In genomic region chr16:86872833-86873232, GRCh38 we compare ENCODE assay signal across 23 cellular contexts.
"Had no signal": no experiment of that assay in that cellular context is flagged by ENCODE, and none has a peak within 500 bp of the region (broad histone marks: within the 10 kb centered on the region; RNA-seq: fewer than 3 reads in every experiment).

No MANE protein-coding gene starts in this region.

- H3K9me3 Mint-ChIP-seq: activated B cell treated with CpG ODN at 0.5 μM for 24 hours; activated CD4-positive, alpha-beta memory T cell treated with anti-CD3 and anti-CD28 coated beads for 36 hours; activated CD4-positive, alpha-beta T cell treated with anti-CD3 and anti-CD28 coated beads, Interleukin-2, amount 10 ng/mL, durations not matched to agents 7 days and 5 days; activated naive CD4-positive, alpha-beta T cell treated with anti-CD3 and anti-CD28 coated beads, Interleukin-2, amount 10 ng/mL, durations not matched to agents 7 days and 5 days; activated naive CD8-positive, alpha-beta T cell treated with anti-CD3 and anti-CD28 coated beads for 36 hours; T-helper 1 cell treated with Interleukin-12 subunit alpha and Interleukin-12 subunit beta and Interleukin-4 antibody, amounts not matched to agents 30 μg/mL and 1 μg/mL, for 36 hours had no signal

- H3K36me3 Mint-ChIP-seq: activated CD4-positive, alpha-beta memory T cell treated with anti-CD3 and anti-CD28 coated beads for 36 hours; activated naive CD4-positive, alpha-beta T cell treated with anti-CD3 and anti-CD28 coated beads, Interleukin-2, amount 10 ng/mL, durations not matched to agents 7 days and 5 days; activated naive CD8-positive, alpha-beta T cell treated with anti-CD3 and anti-CD28 coated beads for 36 hours had no signal

- H3K27ac Mint-ChIP-seq: activated B cell treated with CpG ODN at 0.5 μM for 24 hours; activated CD4-positive, alpha-beta memory T cell treated with anti-CD3 and anti-CD28 coated beads for 36 hours; activated CD4-positive, alpha-beta T cell treated with anti-CD3 and anti-CD28 coated beads, Interleukin-2, amount 10 ng/mL, durations not matched to agents 7 days and 5 days; activated naive CD4-positive, alpha-beta T cell treated with anti-CD3 and anti-CD28 coated beads, Interleukin-2, amount 10 ng/mL, durations not matched to agents 7 days and 5 days; activated naive CD8-positive, alpha-beta T cell treated with anti-CD3 and anti-CD28 coated beads for 36 hours; activated T-helper 17 cell treated with anti-CD3 and anti-CD28 coated beads, Interleukin-2, amount 50 U/mL, for 72 hours; T-helper 1 cell treated with Interleukin-12 subunit alpha and Interleukin-12 subunit beta and Interleukin-4 antibody, amounts not matched to agents 30 μg/mL and 1 μg/mL, for 36 hours had no signal

- DNase-seq: activated B cell treated with CpG ODN at 0.5 μM for 24 hours; activated CD4-positive, alpha-beta memory T cell treated with anti-CD3 and anti-CD28 coated beads for 36 hours; activated CD4-positive, alpha-beta T cell treated with anti-CD3 and anti-CD28 coated beads, Interleukin-2, amount 10 ng/mL, durations not matched to agents 7 days and 5 days; activated CD8-positive, alpha-beta memory T cell treated with anti-CD3 and anti-CD28 coated beads for 24 hours; activated gamma-delta T cell treated with Interleukin-2 at 50 U/mL for 16 hours; activated naive CD4-positive, alpha-beta T cell treated with anti-CD3 and anti-CD28 coated beads, Interleukin-2, amount 10 ng/mL, durations not matched to agents 7 days and 5 days; activated naive CD8-positive, alpha-beta T cell treated with anti-CD3 and anti-CD28 coated beads for 36 hours; activated T-cell treated with anti-CD3 and anti-CD28 coated beads, Interleukin-2, amount 50 U/mL, for 48 hours; brain microvascular endothelial cell; cerebellar nuclear complex; Karpas-422; MM.1S; NCI-H1105; NCI-H1436; NCI-H1694 treated with DMSO at 0.1 percent for 48 hours; NCI-H2029 treated with DMSO at 0.1 percent for 48 hours; NCI-H510A treated with DMSO at 0.1 percent for 48 hours; NCI-H69; PC-3; SHP77 treated with DMSO at 0.1 percent for 48 hours; T-helper 9 cell had no signal

- H3K27me3 ChIP-seq: brain microvascular endothelial cell had no signal

- H3K27ac ChIP-seq: brain microvascular endothelial cell had no signal

- H3K4me3 Mint-ChIP-seq: activated B cell treated with CpG ODN at 0.5 μM for 24 hours; activated CD4-positive, alpha-beta memory T cell treated with anti-CD3 and anti-CD28 coated beads for 36 hours; activated CD4-positive, alpha-beta T cell treated with anti-CD3 and anti-CD28 coated beads, Interleukin-2, amount 10 ng/mL, durations not matched to agents 7 days and 5 days; activated naive CD4-positive, alpha-beta T cell treated with anti-CD3 and anti-CD28 coated beads, Interleukin-2, amount 10 ng/mL, durations not matched to agents 7 days and 5 days; activated naive CD8-positive, alpha-beta T cell treated with anti-CD3 and anti-CD28 coated beads for 36 hours; activated T-helper 17 cell treated with anti-CD3 and anti-CD28 coated beads, Interleukin-2, amount 50 U/mL, for 72 hours; T-helper 1 cell treated with Interleukin-12 subunit alpha and Interleukin-12 subunit beta and Interleukin-4 antibody, amounts not matched to agents 30 μg/mL and 1 μg/mL, for 36 hours had no signal

- ATAC-seq: activated T-helper 17 cell treated with anti-CD3 and anti-CD28 coated beads, Interleukin-2, amount 50 U/mL, for 72 hours; PC-3 had no signal

- H3K4me1 Mint-ChIP-seq: activated B cell treated with CpG ODN at 0.5 μM for 24 hours; activated CD4-positive, alpha-beta T cell treated with anti-CD3 and anti-CD28 coated beads, Interleukin-2, amount 10 ng/mL, durations not matched to agents 7 days and 5 days; activated naive CD4-positive, alpha-beta T cell treated with anti-CD3 and anti-CD28 coated beads, Interleukin-2, amount 10 ng/mL, durations not matched to agents 7 days and 5 days; activated T-helper 17 cell treated with anti-CD3 and anti-CD28 coated beads, Interleukin-2, amount 50 U/mL, for 72 hours had no signal

- H3K36me3 ChIP-seq: brain microvascular endothelial cell had no signal
